In genomic region chr2:128661955-128662564, GRCh38 we compare ENCODE assay signal across 14 cellular contexts.
"Had no signal": no experiment of that assay in that cellular context is flagged by ENCODE, and none has a peak within 500 bp of the region (broad histone marks: within the 10 kb centered on the region; RNA-seq: fewer than 3 reads in every experiment).

No MANE protein-coding gene starts in this region.

- H3K9me3 Mint-ChIP-seq: activated naive CD8-positive, alpha-beta T cell treated with anti-CD3 and anti-CD28 coated beads, Interleukin-2, amount 10 ng/mL, durations not matched to agents 7 days and 5 days; activated T-cell treated with anti-CD3 and anti-CD28 coated beads, Interleukin-2, amount 50 U/mL, for 24 hours; endodermal cell had no signal

- DNase-seq: activated CD4-positive, alpha-beta T cell treated with anti-CD3 and anti-CD28 coated beads, Interleukin-2, amount 50 U/mL, for 4 hours; activated CD8-positive, alpha-beta memory T cell treated with anti-CD3 and anti-CD28 coated beads, Interleukin-2, amount 10 ng/mL, durations not matched to agents 7 days and 5 days; activated gamma-delta T cell; activated naive CD8-positive, alpha-beta T cell treated with anti-CD3 and anti-CD28 coated beads, Interleukin-2, amount 10 ng/mL, durations not matched to agents 7 days and 5 days; activated T-cell treated with anti-CD3 and anti-CD28 coated beads, Interleukin-2, amount 50 U/mL, for 24 hours; anterior cingulate cortex; endodermal cell; left ventricle myocardium inferior; mesenchymal stem cell; nephron progenitor cell; stimulated activated CD4-positive, alpha-beta T cell treated with anti-CD3 and anti-CD28 coated beads, Interleukin-2, amount 100 ng/mL, for 24 hours; stimulated activated naive CD4-positive, alpha-beta T cell treated with Interleukin-2 at 50 U/mL for 16 hours; T-helper 17 cell; testis had no signal

- ATAC-seq: activated CD8-positive, alpha-beta memory T cell treated with anti-CD3 and anti-CD28 coated beads, Interleukin-2, amount 10 ng/mL, durations not matched to agents 7 days and 5 days; T-helper 17 cell had no signal

- H3K27ac Mint-ChIP-seq: activated CD8-positive, alpha-beta memory T cell treated with anti-CD3 and anti-CD28 coated beads, Interleukin-2, amount 10 ng/mL, durations not matched to agents 7 days and 5 days; activated naive CD8-positive, alpha-beta T cell treated with anti-CD3 and anti-CD28 coated beads, Interleukin-2, amount 10 ng/mL, durations not matched to agents 7 days and 5 days; activated T-cell treated with anti-CD3 and anti-CD28 coated beads, Interleukin-2, amount 50 U/mL, for 24 hours; endodermal cell; nephron progenitor cell; T-helper 17 cell had no signal

- H3K36me3 Mint-ChIP-seq: activated CD8-positive, alpha-beta memory T cell treated with anti-CD3 and anti-CD28 coated beads, Interleukin-2, amount 10 ng/mL, durations not matched to agents 7 days and 5 days; activated naive CD8-positive, alpha-beta T cell treated with anti-CD3 and anti-CD28 coated beads, Interleukin-2, amount 10 ng/mL, durations not matched to agents 7 days and 5 days had no signal

- H3K4me3 Mint-ChIP-seq: activated CD8-positive, alpha-beta memory T cell treated with anti-CD3 and anti-CD28 coated beads, Interleukin-2, amount 10 ng/mL, durations not matched to agents 7 days and 5 days; activated naive CD8-positive, alpha-beta T cell treated with anti-CD3 and anti-CD28 coated beads, Interleukin-2, amount 10 ng/mL, durations not matched to agents 7 days and 5 days; activated T-cell treated with anti-CD3 and anti-CD28 coated beads, Interleukin-2, amount 50 U/mL, for 24 hours; endodermal cell; nephron progenitor cell; T-helper 17 cell had no signal

- H3K4me1 Mint-ChIP-seq: activated CD8-positive, alpha-beta memory T cell treated with anti-CD3 and anti-CD28 coated beads, Interleukin-2, amount 10 ng/mL, durations not matched to agents 7 days and 5 days; activated naive CD8-positive, alpha-beta T cell treated with anti-CD3 and anti-CD28 coated beads, Interleukin-2, amount 10 ng/mL, durations not matched to agents 7 days and 5 days had no signal
